In genomic region chr4:77273412-77273811, GRCh38 we compare ENCODE assay signal across 24 cellular contexts.
"Had no signal": no experiment of that assay in that cellular context is flagged by ENCODE, and none has a peak within 500 bp of the region (broad histone marks: within the 10 kb centered on the region; RNA-seq: fewer than 3 reads in every experiment).

No MANE protein-coding gene starts in this region.

- DNase-seq: natural killer cell; occipital lobe; ovary; posterior cingulate gyrus; psoas muscle; right cardiac atrium; right lobe of liver; sigmoid colon; small intestine; stimulated activated CD4-positive, alpha-beta T cell treated with anti-CD3 and anti-CD28 coated beads, Interleukin-15, amount 100 ng/mL, for 24 hours; stimulated activated CD4-positive, alpha-beta T cell treated with anti-CD3 and anti-CD28 coated beads, Interleukin-2, amount 100 ng/mL, for 24 hours; stimulated activated CD4-positive, alpha-beta T cell treated with anti-CD3 and anti-CD28 coated beads, Interleukin-2, amount 100 ng/mL, for 48 hours; stimulated activated CD4-positive, alpha-beta T cell treated with anti-CD3 and anti-CD28 coated beads, Interleukin-4, amount 100 ng/mL, for 24 hours; stimulated activated naive B cell treated with anti-CD40 and anti-IgM and Interleukin-4, amounts not matched to agents 10 μg/mL and 1 μg/mL and 100 μg/mL, for 72 hours; stimulated activated naive CD4-positive, alpha-beta T cell treated with Interleukin-2 at 50 U/mL for 16 hours; stomach; testis; tibial artery; transverse colon; upper lobe of right lung; uterus had no signal

- H3K36me3 ChIP-seq: neural progenitor cell, ovary, right lobe of liver, sigmoid colon, stomach, tibial artery, transverse colon, upper lobe of right lung, uterus had no signal

- ATAC-seq: natural killer cell; psoas muscle; right cardiac atrium; right lobe of liver; stimulated activated effector memory CD8-positive, alpha-beta T cell treated with anti-CD3 and anti-CD28 coated beads, Interleukin-12 subunit alpha, Interleukin-12 subunit beta, amount 100 ng/mL, for 72 hours; stimulated activated naive B cell treated with anti-CD40 and anti-IgM and Interleukin-4, amounts not matched to agents 10 μg/mL and 1 μg/mL and 100 μg/mL, for 72 hours; upper lobe of right lung had no signal

- H3K9me3 ChIP-seq: ovary, psoas muscle, right lobe of liver, sigmoid colon, stomach, testis, tibial artery, transverse colon, upper lobe of right lung, uterus had no signal

- H3K4me1 ChIP-seq: neural progenitor cell, parathyroid adenoma, psoas muscle, right lobe of liver, sigmoid colon, stomach, testis, tibial artery, transverse colon, upper lobe of right lung, uterus had no signal

- FAIRE-seq: small intestine had no signal

- H3K27ac ChIP-seq: neural progenitor cell, ovary, parathyroid adenoma, psoas muscle, right lobe of liver, sigmoid colon, stomach, testis, tibial artery, transverse colon, upper lobe of right lung, uterus had no signal

- H3K4me3 ChIP-seq: neural progenitor cell, ovary, psoas muscle, right lobe of liver, sigmoid colon, stomach, testis, tibial artery, transverse colon, upper lobe of right lung, uterus had no signal

- H3K27me3 ChIP-seq: neural progenitor cell, ovary, right lobe of liver, sigmoid colon, stomach, testis, tibial artery, transverse colon, upper lobe of right lung, uterus had no signal
